Comparison of ENCODE assay signal across 18 cellular contexts in genomic region chr9:33651125-33651524, GRCh38.
DNase-seq lines count a peak whose midpoint lies in the region; ATAC-seq and TF ChIP-seq lines count a peak whose summit lies in the region.
"Had no signal": no experiment of that assay in that cellular context is flagged by ENCODE, and none has a peak within 500 bp of the region (broad histone marks: within the 10 kb centered on the region; RNA-seq: fewer than 3 reads in every experiment).

No MANE protein-coding gene starts in this region.

- WGBS in endodermal cell (ENCODE audit: insufficient coverage in 1 of 2, insufficient read length in 1 of 2), 2 experiments: 72% methylated on average over 2 of the region's 3 CpGs; no CpG with 5 or more reads in 1 of the 2 experiments

- H3K36me3 Mint-ChIP-seq in endodermal cell (ENCODE audit: low read depth): no peaks in the 10 kb centered on the region
- H3K36me3 Mint-ChIP-seq: CD4-positive, CD25-positive, alpha-beta regulatory T cell; CD8-positive, alpha-beta memory T cell had no signal

- DNase-seq in NB4 (ENCODE audit: low read depth) (peak; percentile 25), endodermal cell (peak; percentile 68), iPS DF 4.7 (ENCODE audit: extremely low read depth, low spot score) (peak; percentile 14), T-helper 1 cell (no peak), upper lobe of right lung (no peak), iPS-NIHi11 (ENCODE audit: low spot score) (no peak)
- DNase-seq: ACHN; BE2C; C1 segment of cervical spinal cord; CD4-positive, CD25-positive, alpha-beta regulatory T cell; CD8-positive, alpha-beta memory T cell; COR-L47; DMS 273 treated with DMSO at 0.1 percent for 48 hours; DMS53; GDM1; GM23248 had no signal

- no peaks in the 10 kb centered on the region for H3K9me3 ChIP-seq in endodermal cell (ENCODE audit: control insufficient read depth, low read length)
- no peaks in the 10 kb centered on the region for H3K9me3 ChIP-seq in upper lobe of right lung
- H3K9me3 ChIP-seq: BE2C, HAP-1 had no signal

- ATAC-seq in upper lobe of right lung (no peak), HG03432 (IDR thresholded peaks at IDR 0.05; ENCODE audit: unreplicated experiment) (no peak)

- no peak overlapping the region for H3K9ac ChIP-seq in endodermal cell (ENCODE audit: extremely low read depth, low read length, poor library complexity, severe bottlenecking)
- H3K9ac ChIP-seq: GM23248 had no signal

- H3K27ac ChIP-seq in endodermal cell (ENCODE audit: low read depth, low read length): no peak overlapping the region
- H3K27ac ChIP-seq in upper lobe of right lung: no peak overlapping the region
- H3K27ac ChIP-seq: GM23248 had no signal

- H3K4me1 Mint-ChIP-seq in endodermal cell: no peaks in the 10 kb centered on the region
- H3K4me1 Mint-ChIP-seq: CD4-positive, CD25-positive, alpha-beta regulatory T cell had no signal

- no peaks in the 10 kb centered on the region for H3K4me1 ChIP-seq in endodermal cell (ENCODE audit: control insufficient read depth, insufficient read depth, low read length)
- H3K4me1 ChIP-seq in upper lobe of right lung: no peaks in the 10 kb centered on the region
- H3K4me1 ChIP-seq: BE2C, HAP-1 had no signal

- no peak for TF ChIP-seq POLR2A in NB4 (IDR thresholded peaks at IDR 0.05; ENCODE audit: extremely low read depth, insufficient read length)

- intact Hi-C loops in upper lobe of right lung (cut with DNase I): no loop called here

- H3K4me3 ChIP-seq in NB4 (ENCODE audit: low read depth, low read length): no peak overlapping the region
- no peak overlapping the region for H3K4me3 ChIP-seq in endodermal cell (ENCODE audit: low read length)
- H3K4me3 ChIP-seq in upper lobe of right lung: no peak overlapping the region
- H3K4me3 ChIP-seq: GM23248, HAP-1 had no signal

- no peaks in the 10 kb centered on the region for H3K9me3 Mint-ChIP-seq in endodermal cell
- H3K9me3 Mint-ChIP-seq: CD4-positive, CD25-positive, alpha-beta regulatory T cell; CD8-positive, alpha-beta memory T cell had no signal

- H3K27me3 ChIP-seq in endodermal cell (ENCODE audit: control insufficient read depth, insufficient read depth, low read length, poor library complexity, severe bottlenecking) (peaks cover 38% of the 10 kb centered on the region), upper lobe of right lung (no peaks in the 10 kb centered on the region)

- no peak overlapping the region for H3K27ac Mint-ChIP-seq in endodermal cell
- H3K27ac Mint-ChIP-seq: CD4-positive, CD25-positive, alpha-beta regulatory T cell; CD8-positive, alpha-beta memory T cell had no signal

- no peak for TF ChIP-seq CTCF in NB4 (IDR thresholded peaks at IDR 0.05; ENCODE audit: low read depth, low read length)
- peak; percentile 58 for TF ChIP-seq CTCF in endodermal cell (conservative IDR thresholded peaks at IDR 0.05)
- no peak for TF ChIP-seq CTCF in upper lobe of right lung (IDR thresholded peaks at IDR 0.05)

- H3K4me3 Mint-ChIP-seq in endodermal cell: no peak overlapping the region
- H3K4me3 Mint-ChIP-seq: CD4-positive, CD25-positive, alpha-beta regulatory T cell; CD8-positive, alpha-beta memory T cell had no signal

- H3K27me3 Mint-ChIP-seq in endodermal cell (ENCODE audit: insufficient read depth): peaks cover 46% of the 10 kb centered on the region

- H3K36me3 ChIP-seq in endodermal cell (ENCODE audit: control insufficient read depth, insufficient read depth, low read length): no peaks in the 10 kb centered on the region
- no peaks in the 10 kb centered on the region for H3K36me3 ChIP-seq in upper lobe of right lung
- H3K36me3 ChIP-seq: BE2C, HAP-1 had no signal

Comparison
In these comparisons a context has a peak if more than half of its experiments do, and no peak if none do; other contexts are left out.
1. DNase-seq: peak in NB4 (single experiment), endodermal cell (single experiment) and iPS DF 4.7 (single experiment); none in T-helper 1 cell (0 of 5), upper lobe of right lung (single experiment) and iPS-NIHi11 (single experiment).